Comparison of ENCODE assay signal across 8 cellular contexts in genomic region chr2:84958135-84959044, GRCh38. TPM values are rescaled to one million over a fixed set of nuclear protein-coding genes. Genes with fewer than 3 reads are reported as not detected.
DNase-seq lines count a peak whose midpoint lies in the region; ATAC-seq, FAIRE-seq and TF ChIP-seq lines count a peak whose summit lies in the region.

No MANE protein-coding gene starts in this region.

- FAIRE-seq in GM12878 (lab: Jason Lieb, UNC), result no peak

- H4K20me1 ChIP-seq in GM12878 (ENCODE audit: control insufficient read depth, insufficient read depth), result no peaks in the 10 kb centered on the region

- peaks cover 8% of the 10 kb centered on the region for H3K4me1 ChIP-seq in GM12878 (ENCODE audit: control insufficient read depth, insufficient read depth, low read length)

- DNase-seq in ELF-1 (ENCODE audit: low read depth, low spot score) (peak; percentile 99), NCI-H146 (lab: John Stamatoyannopoulos, UW) (peak; percentile 84), GM12878 (ENCODE audit: low read depth, low spot score) (no peak), left kidney (ENCODE audit: low read depth, low spot score) (peak; percentile 87), GM10266 (ENCODE audit: extremely low spot score) (no peak), globus pallidus (ENCODE audit: low spot score) (no peak)
- no peak for DNase-seq in stimulated activated naive CD4-positive, alpha-beta T cell treated with Interleukin-2 at 50 U/mL for 16 hours (lab: John Stamatoyannopoulos, UW)

- 58% methylated on average over 8 of the region's 10 CpGs for WGBS in GM12878 (ENCODE audit: insufficient coverage, insufficient replicate concordance, low lambda C conversion rate, missing lambda C conversion rate)

- ATAC-seq in GM12878 (peak; percentile 77), HG02938 (IDR thresholded peaks at IDR 0.05; ENCODE audit: unreplicated experiment) (no peak)

- H2AFZ ChIP-seq in GM12878 (ENCODE audit: control insufficient read depth, low read depth, low read length), result no peak overlapping the region

- peaks cover 3% of the 10 kb centered on the region in 2 experiments; a peak in 3 of 4 replicates for H3K36me3 ChIP-seq in GM12878 (ENCODE audit: control insufficient read depth in 2 of 2, insufficient read depth in 2 of 2, low read length in 1 of 2)

- CTCF ChIA-PET in GM12878 (lab: Yijun Ruan, JAX), result interaction anchor here (1.0 to 2.9 kb wide), 7 partner anchors 11 to 100 kb away, joined by 3 to 14 read pairs (median 5); no protein-coding TSS in a partner anchor

- peaks cover 7% of the 10 kb centered on the region for H3K79me2 ChIP-seq in GM12878 (ENCODE audit: control insufficient read depth, insufficient read depth, low read length)

- no peak overlapping the region for H3K9ac ChIP-seq in GM12878 (ENCODE audit: control insufficient read depth, insufficient read depth, low read length)

- POLR2A ChIA-PET in GM12878 (lab: Charles Lee), result interaction anchor here (0.6 to 3.1 kb wide), 9 partner anchors 9 to 497 kb away, joined by 3 to 11 read pairs (median 8); no protein-coding TSS in a partner anchor

- H3K9me3 ChIP-seq in GM12878 (replicated peaks; ENCODE audit: control insufficient read depth, insufficient read depth, low read length), result no peaks in the 10 kb centered on the region

- BruUV-seq in GM12878 (replicated peaks; lab: Mats Ljungman, UMichigan), result no TSS peak

- no peak for TF ChIP-seq EP300 in GM12878 (IDR thresholded peaks at IDR 0.05; ENCODE audit: borderline replicate concordance in 1 of 2, control insufficient read depth in 1 of 2, low read depth in 2 of 2, low read length in 2 of 2)

- SMC1A ChIA-PET in GM12878 (lab: Charles Lee; ENCODE audit: uncharacterized antibody, unreplicated experiment), result interaction anchor here (0.6 to 2.0 kb wide), 9 partner anchors 11 to 33 kb away, joined by 3 to 13 read pairs (median 5); no protein-coding TSS in a partner anchor

- H3K4me3 ChIP-seq in GM12878, result no peak overlapping the region

- in situ Hi-C loops in GM12878 (cut with MboI), result no loop called here

- TF ChIP-seq RAD21 in GM12878 (IDR thresholded peaks at IDR 0.05; ENCODE audit: insufficient read depth, low read depth, low read length), result no peak

- RAD21 ChIA-PET in GM12878 (lab: Charles Lee; ENCODE audit: unreplicated experiment), result interaction anchor here (1.1 to 2.9 kb wide), 5 partner anchors 11 to 32 kb away, joined by 4 to 12 read pairs (median 6); no protein-coding TSS in a partner anchor

- H3K27ac ChIP-seq in GM12878 (ENCODE audit: control insufficient read depth, insufficient read depth), result no peak overlapping the region

- TF ChIP-seq CTCF in GM12878 (IDR thresholded peaks at IDR 0.05 in 2 of 3, conservative IDR thresholded peaks at IDR 0.05 in 1 of 3; ENCODE audit: control insufficient read depth in 2 of 3, extremely low read depth in 1 of 3, insufficient read depth in 1 of 3, low read depth in 3 of 3, low read length in 3 of 3) (no peak), GM10266 (IDR thresholded peaks at IDR 0.05; ENCODE audit: control insufficient read depth, insufficient read depth, low read depth, missing control alignments) (no peak)

- H3K4me2 ChIP-seq in GM12878 (ENCODE audit: control insufficient read depth, insufficient read depth), result no peak overlapping the region

- intact Hi-C loops in GM12878 (cut with micrococcal nuclease; ENCODE audit: unreplicated experiment), result no loop called here

- no peak for TF ChIP-seq POLR2A in GM12878 (IDR thresholded peaks at IDR 0.05; ENCODE audit: low read depth, low read length)

- H3K27me3 ChIP-seq in GM12878 (replicated peaks in 1 of 2; ENCODE audit: control insufficient read depth in 2 of 2, insufficient read depth in 2 of 2, low read length in 1 of 2), result no peaks in the 10 kb centered on the region

TF ChIP-seq in GM12878, 131 proteins besides CTCF, POLR2A, EP300 and RAD21 (continues in another document):
- TF ChIP-seq RAD51 (IDR thresholded peaks at IDR 0.05), result no peak
- no peak for TF ChIP-seq SMC3 (IDR thresholded peaks at IDR 0.05; ENCODE audit: borderline replicate concordance, low read length)
- TF ChIP-seq BHLHE40 (IDR thresholded peaks at IDR 0.05; ENCODE audit: borderline replicate concordance in 1 of 2, low read depth in 2 of 2, low read length in 1 of 2), result no peak
- no peak for TF ChIP-seq ZNF622 (IDR thresholded peaks at IDR 0.05)
- TF ChIP-seq CHD1 (IDR thresholded peaks at IDR 0.05; ENCODE audit: low read depth, low read length), result no peak
- TF ChIP-seq EZH2 (IDR thresholded peaks at IDR 0.05; ENCODE audit: borderline replicate concordance, control insufficient read depth, low read depth, low read length), result no peak
- TF ChIP-seq ZNF217 (IDR thresholded peaks at IDR 0.05), result no peak
- no peak for TF ChIP-seq MYB (IDR thresholded peaks at IDR 0.05; ENCODE audit: borderline replicate concordance, low read depth, low read length)
- no peak for TF ChIP-seq POU2F2 (IDR thresholded peaks at IDR 0.05; ENCODE audit: borderline replicate concordance, low read depth, low read length)
- TF ChIP-seq, protein P1, sequence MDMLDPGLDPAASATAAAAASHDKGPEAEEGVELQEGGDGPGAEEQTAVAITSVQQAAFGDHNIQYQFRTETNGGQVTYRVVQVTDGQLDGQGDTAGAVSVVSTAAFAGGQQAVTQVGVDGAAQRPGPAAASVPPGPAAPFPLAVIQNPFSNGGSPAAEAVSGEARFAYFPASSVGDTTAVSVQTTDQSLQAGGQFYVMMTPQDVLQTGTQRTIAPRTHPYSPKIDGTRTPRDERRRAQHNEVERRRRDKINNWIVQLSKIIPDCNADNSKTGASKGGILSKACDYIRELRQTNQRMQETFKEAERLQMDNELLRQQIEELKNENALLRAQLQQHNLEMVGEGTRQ (IDR thresholded peaks at IDR 0.05; ENCODE audit: borderline replicate concordance, low read depth, low read length), result no peak
- TF ChIP-seq SREBF1 (IDR thresholded peaks at IDR 0.05; ENCODE audit: low read length), result no peak
- 0 out of 2 replicates have a peak, but pooled peaks have one; percentile 17 for TF ChIP-seq EED (IDR thresholded peaks at IDR 0.05; ENCODE audit: low read depth)
- peak; percentile 31 to 44; a peak in 3 of 4 replicates for TF ChIP-seq IKZF2 (IDR thresholded peaks at IDR 0.05)
- peak; percentile 10; the same call in 1 of the 2 replicates for TF ChIP-seq PML (IDR thresholded peaks at IDR 0.05; ENCODE audit: low read length)
- TF ChIP-seq BMI1 (IDR thresholded peaks at IDR 0.05; ENCODE audit: borderline replicate concordance), result no peak
- TF ChIP-seq NFXL1 (IDR thresholded peaks at IDR 0.05; ENCODE audit: borderline replicate concordance), result no peak
- no peak for TF ChIP-seq ASH2L (IDR thresholded peaks at IDR 0.05; ENCODE audit: borderline replicate concordance, low read depth)
- no peak for TF ChIP-seq NFIC (IDR thresholded peaks at IDR 0.05; ENCODE audit: low read depth, low read length)
- TF ChIP-seq YBX1 (IDR thresholded peaks at IDR 0.05), result no peak
- no peak for TF ChIP-seq LARP7 (IDR thresholded peaks at IDR 0.05)
- TF ChIP-seq JUND (IDR thresholded peaks at IDR 0.05; ENCODE audit: low read depth, low read length), result no peak

RNA-seq across cellular contexts. Expression of gene KCMF1, which starts 12.6 kb away (rescaled TPM):
- 33.2 and 42.8 TPM in 2 replicates for total RNA-seq in GM12878 (2013; cell fraction: nucleolus; rRNA removed)
- total RNA-seq in GM12878 (2014; rRNA removed), result 38.8 and 45.1 TPM in 2 replicates
- total RNA-seq in GM12878 (2014; rRNA removed; fragmentation: Illumina TruSeq; extraction: Trizol), result 48.2 and 51.8 TPM in 2 replicates
- total RNA-seq in GM12878 (2021), result 77.1 and 82.5 TPM in 2 replicates
- 20.8 TPM for polyA plus RNA-seq in GM12878 (2011; ENCODE audit: low read depth)
- polyA plus RNA-seq in GM12878 (2011; rRNA removed), result 124 and 137 TPM in 2 replicates
- 57.2 and 79.4 TPM in 2 replicates for polyA plus RNA-seq in GM12878 (2011; cell fraction: cytosol; rRNA removed)
- 49.0 and 62.0 TPM in 2 replicates for polyA plus RNA-seq in GM12878 (2011; cell fraction: nucleus; rRNA removed)
- 39.3 and 61.9 TPM in 2 replicates for polyA plus RNA-seq in GM12878 (2012)
- 48.2 and 72.3 TPM in 2 replicates for polyA plus RNA-seq in GM12878 (2014; fragmentation: Illumina TruSeq; extraction: Trizol)
- polyA plus RNA-seq in GM12878 (2014; fragmentation: Nextera tagmentation; extraction: Ambion mirVana), result 1 to 10 TPM; 8.4 to 9.8 TPM
- 43.1 and 47.1 TPM in 2 replicates for polyA plus RNA-seq in GM12878 (2014; rRNA removed)
- polyA plus RNA-seq in GM12878 (2016; fragmentation: Nextera tagmentation; extraction: Ambion mirVana), result 10 to 100 TPM; 27.2 to 30.6 TPM
- polyA minus RNA-seq in GM12878 (2011; rRNA and poly(A)+ RNA removed), result 67.5 and 162 TPM in 2 replicates
- 26.2 and 45.2 TPM in 2 replicates for polyA minus RNA-seq in GM12878 (2011; cell fraction: cytosol; rRNA and poly(A)+ RNA removed)
- 12.5 and 16.6 TPM in 2 replicates for polyA minus RNA-seq in GM12878 (2011; cell fraction: nucleus; rRNA and poly(A)+ RNA removed)

RNA-seq across cellular contexts. Expression of gene TMSB10, which starts 52.9 kb away (rescaled TPM):
- 67.1 and 76.3 TPM in 2 replicates for total RNA-seq in GM12878 (2013; cell fraction: nucleolus; rRNA removed)
- total RNA-seq in GM12878 (2014; rRNA removed) (3,507 and 4,221 TPM in 2 replicates), GM12878 (2014; rRNA removed; fragmentation: Illumina TruSeq; extraction: Trizol) (4,753 and 4,822 TPM in 2 replicates), GM12878 (2021) (2,058 and 2,139 TPM in 2 replicates)
- 6,013 TPM for polyA plus RNA-seq in GM12878 (2011; ENCODE audit: low read depth)
- polyA plus RNA-seq in GM12878 (2011; rRNA removed) (1,406 and 1,750 TPM in 2 replicates), GM12878 (2014; fragmentation: Illumina TruSeq; extraction: Trizol) (3,467 and 4,619 TPM in 2 replicates), GM12878 (2014; fragmentation: Nextera tagmentation; extraction: Ambion mirVana) (1,000 to 10,000 TPM; 2,817 to 3,116 TPM), GM12878 (2014; rRNA removed) (3,894 and 4,860 TPM in 2 replicates), GM12878 (2016; fragmentation: Nextera tagmentation; extraction: Ambion mirVana) (1,000 to 10,000 TPM; 3,322 to 3,441 TPM)
- polyA plus RNA-seq in GM12878 (2011; cell fraction: cytosol; rRNA removed), result 3,271 and 3,283 TPM in 2 replicates
- polyA plus RNA-seq in GM12878 (2011; cell fraction: nucleus; rRNA removed), result 1,725 and 2,378 TPM in 2 replicates
- polyA plus RNA-seq in GM12878 (2012), result 2,269 and 3,344 TPM in 2 replicates
- polyA minus RNA-seq in GM12878 (2011; rRNA and poly(A)+ RNA removed), result 292 and 578 TPM in 2 replicates
- 348 and 356 TPM in 2 replicates for polyA minus RNA-seq in GM12878 (2011; cell fraction: cytosol; rRNA and poly(A)+ RNA removed)
- polyA minus RNA-seq in GM12878 (2011; cell fraction: nucleus; rRNA and poly(A)+ RNA removed), result 66.1 and 66.3 TPM in 2 replicates

Comparison
In these comparisons a context has a peak if more than half of its experiments do, and no peak if none do; other contexts are left out.
1. DNase-seq: peak in ELF-1 (single experiment), NCI-H146 (single experiment) and left kidney (single experiment); none in GM12878 (single experiment), GM10266 (single experiment), globus pallidus (single experiment) and stimulated activated naive CD4-positive, alpha-beta T cell treated with Interleukin-2 at 50 U/mL for 16 hours (single experiment).